In the genomic region with DNA sequence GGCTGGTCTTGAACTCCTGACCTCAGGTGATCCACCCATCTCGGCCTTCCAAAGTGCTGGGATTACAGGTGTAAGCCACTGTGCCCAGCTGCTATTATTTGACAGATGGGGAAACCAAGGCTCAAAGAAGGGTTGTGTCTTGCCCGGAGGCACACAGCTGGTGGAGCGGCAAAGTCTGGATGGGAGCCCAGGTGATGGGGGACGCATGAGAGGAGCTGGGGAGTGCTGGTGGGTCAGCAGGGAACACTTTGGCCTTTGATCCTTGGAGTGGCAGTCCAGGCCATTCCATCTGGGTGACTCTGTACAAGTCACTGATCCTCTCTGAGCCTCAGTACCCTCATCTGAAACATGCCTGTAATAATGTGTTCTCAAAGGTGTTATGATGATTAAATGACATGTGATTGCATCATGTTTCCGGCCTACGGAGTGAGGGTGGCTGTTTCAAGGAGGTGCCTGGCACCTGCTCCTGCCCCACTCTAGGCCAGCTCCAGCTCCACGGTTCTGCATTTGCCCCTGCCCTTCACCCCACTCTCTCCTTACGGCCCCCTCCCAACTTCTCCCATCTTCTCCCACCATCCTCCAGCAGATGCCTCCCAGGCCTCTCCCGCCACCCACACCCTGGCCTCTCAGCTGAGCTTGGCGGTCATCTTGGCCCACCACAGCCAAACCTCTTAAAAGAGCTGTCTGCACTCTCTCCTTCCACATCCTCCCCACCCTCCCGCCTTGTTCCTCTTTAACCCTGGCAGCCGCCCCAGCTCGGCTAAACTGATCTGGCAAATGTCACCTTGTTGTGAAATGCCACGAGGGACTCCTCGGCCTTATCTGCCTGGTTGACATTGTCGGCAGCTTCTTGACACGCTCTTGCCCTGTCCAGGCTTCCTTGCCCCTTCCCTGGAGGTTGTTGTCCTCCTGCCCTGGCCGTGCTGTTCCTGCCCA, we compare ENCODE assay signal across 8 cellular contexts. TPM values are rescaled to one million over a fixed set of nuclear protein-coding genes. Genes with fewer than 3 reads are reported as not detected.
A peak's percentile ranks its signal among the peaks of the same experiment; 100 is the strongest.
DNase-seq lines count a peak whose midpoint lies in the region; ATAC-seq and TF ChIP-seq lines count a peak whose summit lies in the region.

No MANE protein-coding gene starts in this region.

- H3K4me1 Mint-ChIP-seq in CD8-positive, alpha-beta T cell (ENCODE audit: low read depth) = peaks cover 45% of the 10 kb centered on the region

- H3K9me3 ChIP-seq in CD8-positive, alpha-beta T cell (ENCODE audit: low read length) = no peaks in the 10 kb centered on the region
- H3K9me3 ChIP-seq in adipocyte (ENCODE audit: control insufficient read depth, low read length) (no peaks in the 10 kb centered on the region), left lung (no peaks in the 10 kb centered on the region), subcutaneous abdominal adipose tissue (ENCODE audit: control insufficient read depth in 5 of 5, low read length in 5 of 5) (no peaks in the 10 kb centered on the region)

- peak overlapping the region; percentile 37 for H3K4me3 Mint-ChIP-seq in CD8-positive, alpha-beta T cell

- H3K27me3 ChIP-seq in CD8-positive, alpha-beta T cell (ENCODE audit: insufficient read depth, low read length) = no peaks in the 10 kb centered on the region
- H3K27me3 ChIP-seq in adipocyte (replicated peaks; ENCODE audit: control insufficient read depth, insufficient read depth, low read length) (no peaks in the 10 kb centered on the region), left lung (peaks cover 0 to 10% of the 10 kb centered on the region in 2 donors), subcutaneous abdominal adipose tissue (ENCODE audit: control insufficient read depth in 5 of 5, insufficient read depth in 4 of 5, low read length in 5 of 5) (no peaks in the 10 kb centered on the region)

- ATAC-seq in CD8-positive, alpha-beta T cell = peak; percentile 87
- ATAC-seq in left lung = peak; percentile 63
- no peak for ATAC-seq in HG02870 (IDR thresholded peaks at IDR 0.05; ENCODE audit: unreplicated experiment)
- ATAC-seq in GM18505 (IDR thresholded peaks at IDR 0.05; ENCODE audit: unreplicated experiment) = no peak

- peak overlapping the region; percentile 21 for H3K27ac ChIP-seq in CD8-positive, alpha-beta T cell (ENCODE audit: low read depth, low read length)
- peak overlapping the region; percentile 26 to 73 for H3K27ac ChIP-seq in left lung
- H3K27ac ChIP-seq in subcutaneous abdominal adipose tissue (ENCODE audit: low read depth, low read length) = peak overlapping the region; percentile 18

- no peaks in the 10 kb centered on the region for H3K9me3 Mint-ChIP-seq in CD8-positive, alpha-beta T cell

- H3K9ac ChIP-seq in adipocyte (ENCODE audit: low read length) (peak overlapping the region; percentile 63), subcutaneous abdominal adipose tissue (ENCODE audit: low read length in 5 of 5) (peak overlapping the region in 2 of 5 donors; percentile 38 to 53)

- no peak for TF ChIP-seq POLR2A in GM18505 (IDR thresholded peaks at IDR 0.05; ENCODE audit: borderline replicate concordance, extremely low read depth, insufficient read depth, insufficient read length)

- H3K4me3 ChIP-seq in CD8-positive, alpha-beta T cell (ENCODE audit: low read depth, low read length) = no peak overlapping the region
- H3K4me3 ChIP-seq in adipocyte (ENCODE audit: low read length) (no peak overlapping the region), left lung (no peak overlapping the region), subcutaneous abdominal adipose tissue (ENCODE audit: low read depth in 1 of 5, low read length in 5 of 5) (peak overlapping the region in 1 of 5 donors; percentile 19)

- CTCF ChIA-PET in CD8-positive, alpha-beta T cell (lab: Charles Lee) = interaction anchor here (0.6 to 6.6 kb wide), 8 partner anchors 10 to 88 kb away, joined by 3 to 33 read pairs (median 6); a partner anchor contains a TSS

- peaks cover 2% of the 10 kb centered on the region for H3K36me3 Mint-ChIP-seq in CD8-positive, alpha-beta T cell

- H3K27ac Mint-ChIP-seq in CD8-positive, alpha-beta T cell = peak overlapping the region; percentile 92

- no peak for TF ChIP-seq CTCF in CD8-positive, alpha-beta T cell (IDR thresholded peaks at IDR 0.05)
- TF ChIP-seq CTCF in left lung (IDR thresholded peaks at IDR 0.05) = no peak

- intact Hi-C loops in CD8-positive, alpha-beta T cell (cut with DNase I, micrococcal nuclease) = no loop called here
- intact Hi-C loops in left lung (cut with DNase I) = no loop called here

- POLR2A ChIA-PET in CD8-positive, alpha-beta T cell (lab: Charles Lee) = interaction anchor here (0.9 kb wide), 1 partner anchor 74 kb away, joined by 3 read pairs; no protein-coding TSS in a partner anchor

- peaks cover 35% of the 10 kb centered on the region for H3K4me1 ChIP-seq in CD8-positive, alpha-beta T cell (ENCODE audit: insufficient read depth, low read length)
- H3K4me1 ChIP-seq in adipocyte (ENCODE audit: control insufficient read depth, insufficient read depth, low read length) (peaks cover 47% of the 10 kb centered on the region), left lung (peaks cover 20 to 36% of the 10 kb centered on the region in 2 donors), subcutaneous abdominal adipose tissue (ENCODE audit: control insufficient read depth in 5 of 5, insufficient read depth in 5 of 5, low read length in 5 of 5) (peaks cover 5 to 37% (median 23%) of the 10 kb centered on the region in 5 donors)

- H3K27me3 Mint-ChIP-seq in CD8-positive, alpha-beta T cell (ENCODE audit: low read depth) = no peaks in the 10 kb centered on the region

- peak in 3 of 7 experiments; percentile 32 to 67 (median 56) for DNase-seq in CD8-positive, alpha-beta T cell
- peak; percentile 65 for DNase-seq in NCI-H460 (ENCODE audit: extremely low read depth, low read depth)
- DNase-seq in adipocyte (ENCODE audit: low read depth) = peak; percentile 43
- peak; percentile 80 to 86 for DNase-seq in left lung
- no peak for DNase-seq in DMS114 treated with DMSO at 0.1 percent for 48 hours (lab: John Stamatoyannopoulos, UW; ENCODE audit: unreplicated experiment)

- no peaks in the 10 kb centered on the region for H3K36me3 ChIP-seq in CD8-positive, alpha-beta T cell (ENCODE audit: insufficient read depth, low read length)
- H3K36me3 ChIP-seq in adipocyte (ENCODE audit: control insufficient read depth, insufficient read depth, low read length, severe bottlenecking) (peaks cover 6% of the 10 kb centered on the region), left lung (peaks cover 0 to 30% of the 10 kb centered on the region in 2 donors), subcutaneous abdominal adipose tissue (ENCODE audit: control insufficient read depth in 5 of 5, insufficient read depth in 5 of 5, low read length in 5 of 5) (peaks cover 0 to 15% (median 11%) of the 10 kb centered on the region in 5 donors)

RNA-seq across cellular contexts. Expression of a gene that starts 5.5 kb away (rescaled TPM):
- 10 to 100 TPM; 16.2 to 19.9 TPM for total RNA-seq in CD8-positive, alpha-beta T cell
- total RNA-seq in NCI-H460 (2014; rRNA removed; shearing (Covaris generic)) = 53.1 and 59.3 TPM in 2 replicates
- polyA plus RNA-seq in NCI-H460 (2014; cell fraction: nucleus; rRNA removed) = 204 and 209 TPM in 2 replicates
- total RNA-seq in left lung = 10 to 100 TPM; 43.2 to 83.1 TPM

RNA-seq across cellular contexts. Expression of a gene that starts 18.4 kb away (rescaled TPM):
- 1 to 10 TPM; 6.6 to 7.1 TPM for total RNA-seq in CD8-positive, alpha-beta T cell
- total RNA-seq in NCI-H460 (2014; rRNA removed; shearing (Covaris generic)) = 24.3 and 25.0 TPM in 2 replicates
- polyA plus RNA-seq in NCI-H460 (2014; cell fraction: nucleus; rRNA removed) = 74.8 and 78.5 TPM in 2 replicates
- total RNA-seq in left lung = 100 to 1,000 TPM; 107 to 141 TPM

RNA-seq across cellular contexts. Expression of a gene that starts 30.6 kb away (rescaled TPM):
- total RNA-seq in CD8-positive, alpha-beta T cell = 1 to 10 TPM; 1.1 to 1.2 TPM
- total RNA-seq in NCI-H460 (2014; rRNA removed; shearing (Covaris generic)) = 0.61 and 1.2 TPM in 2 replicates
- 1.5 and 2.1 TPM in 2 replicates for polyA plus RNA-seq in NCI-H460 (2014; cell fraction: nucleus; rRNA removed)
- total RNA-seq in left lung = 10 to 100 TPM; 18.2 to 90.5 TPM

RNA-seq across cellular contexts. Expression of a gene that starts 32.4 kb away (rescaled TPM):
- 10 to 100 TPM; 21.0 TPM for total RNA-seq in CD8-positive, alpha-beta T cell
- total RNA-seq in NCI-H460 (2014; rRNA removed; shearing (Covaris generic)) = 29.8 and 34.5 TPM in 2 replicates
- 124 and 127 TPM in 2 replicates for polyA plus RNA-seq in NCI-H460 (2014; cell fraction: nucleus; rRNA removed)
- 1 to 10 TPM; 2.7 to 4.1 TPM for total RNA-seq in left lung

RNA-seq across cellular contexts. Expression of a gene that starts 37.8 kb away (rescaled TPM):
- total RNA-seq in CD8-positive, alpha-beta T cell = 10 to 100 TPM; 66.8 to 71.0 TPM
- 88.9 and 95.6 TPM in 2 replicates for total RNA-seq in NCI-H460 (2014; rRNA removed; shearing (Covaris generic))
- polyA plus RNA-seq in NCI-H460 (2014; cell fraction: nucleus; rRNA removed) = 174 and 234 TPM in 2 replicates
- total RNA-seq in left lung = 10 to 100 TPM; 65.9 to 86.7 TPM

Comparison
In these comparisons a context has a peak if more than half of its experiments do, and no peak if none do; other contexts are left out.
1. ATAC-seq: peak in CD8-positive, alpha-beta T cell (single experiment) and left lung (single experiment); none in HG02870 (single experiment) and GM18505 (single experiment).
2. Peak in every context shown above with its lines, with median percentiles within 50 percentile points of each other: H3K27ac ChIP-seq.